ENCODE assay signal across 10 cellular contexts in genomic region chr19:15249912-15250634, GRCh38. TPM values are rescaled to one million over a fixed set of nuclear protein-coding genes. Genes with fewer than 3 reads are reported as not detected.
DNase-seq lines count a peak whose midpoint lies in the region; ATAC-seq and TF ChIP-seq lines count a peak whose summit lies in the region.
"Had no signal": no experiment of that assay in that cellular context is flagged by ENCODE, and none has a peak within 500 bp of the region (broad histone marks: within the 10 kb centered on the region; RNA-seq: fewer than 3 reads in every experiment).

No MANE protein-coding gene starts in this region.

- TF ChIP-seq POLR2A in prostate gland (IDR thresholded peaks at IDR 0.05) = no peak

- H3K27ac ChIP-seq in prostate gland = peak overlapping the region; percentile 73 to 80
- no peak overlapping the region for H3K27ac ChIP-seq in Karpas-422 (ENCODE audit: low read length)

- TF ChIP-seq CTCF in AG10803 (conservative IDR thresholded peaks at IDR 0.05; ENCODE audit: low read length) (no peak), prostate gland (IDR thresholded peaks at IDR 0.05) (no peak)

- peaks cover 47 to 57% of the 10 kb centered on the region in 2 donors for H3K36me3 Mint-ChIP-seq in stimulated activated naive B cell treated with anti-CD40 and anti-IgM and Interleukin-4, amounts not matched to agents 10 μg/mL and 1 μg/mL and 100 μg/mL, for 72 hours

- no peak overlapping the region for H3K4me2 ChIP-seq in Karpas-422 (ENCODE audit: low read depth, low read length, poor library complexity, severe bottlenecking)

- H3K9me2 ChIP-seq in Karpas-422 (replicated peaks; ENCODE audit: insufficient read depth, low read length) = no peaks in the 10 kb centered on the region

- DNase-seq in AG10803 (ENCODE audit: low read depth) = peak; percentile 94
- DNase-seq in adipocyte (ENCODE audit: low read depth) = peak; percentile 92
- DNase-seq in glomerular visceral epithelial cell (ENCODE audit: extremely low spot score) = peak; percentile 46
- DNase-seq in prostate gland (ENCODE audit: low spot score) = no peak
- no peak for DNase-seq in Karpas-422
- no peak for DNase-seq in effector CD8-positive, alpha-beta T cell (lab: John Stamatoyannopoulos, UW)
- DNase-seq in stimulated activated naive B cell treated with anti-CD40 and anti-IgM and Interleukin-4, amounts not matched to agents 10 μg/mL and 1 μg/mL and 100 μg/mL, for 72 hours = no peak

- intact Hi-C loops in prostate gland (cut with DNase I) = loop anchor here (5.0 kb wide), 1 partner anchor 82 kb away; the partner anchor contains the start of gene BRD4

- ATAC-seq in GM21529 (IDR thresholded peaks at IDR 0.05; ENCODE audit: unreplicated experiment) = no peak
- ATAC-seq in stimulated activated naive B cell treated with anti-CD40 and anti-IgM and Interleukin-4, amounts not matched to agents 10 μg/mL and 1 μg/mL and 100 μg/mL, for 72 hours (replicated peaks) = no peak

- peaks cover 27 to 35% of the 10 kb centered on the region in 2 donors for H3K4me1 Mint-ChIP-seq in stimulated activated naive B cell treated with anti-CD40 and anti-IgM and Interleukin-4, amounts not matched to agents 10 μg/mL and 1 μg/mL and 100 μg/mL, for 72 hours

- no peak overlapping the region for H2AFZ ChIP-seq in Karpas-422 (ENCODE audit: low read length)

- H3K27me3 ChIP-seq in adipocyte (replicated peaks; ENCODE audit: control insufficient read depth, insufficient read depth, low read length) (no peaks in the 10 kb centered on the region), prostate gland (replicated peaks; ENCODE audit: insufficient read depth) (no peaks in the 10 kb centered on the region), Karpas-422 (ENCODE audit: low read length) (no peaks in the 10 kb centered on the region)

- H3K9me3 Mint-ChIP-seq in stimulated activated naive B cell treated with anti-CD40 and anti-IgM and Interleukin-4, amounts not matched to agents 10 μg/mL and 1 μg/mL and 100 μg/mL, for 72 hours = no peaks in the 10 kb centered on the region
- H3K9me3 Mint-ChIP-seq: memory B cell had no signal

- no peaks in the 10 kb centered on the region for H3K9me3 ChIP-seq in adipocyte (ENCODE audit: control insufficient read depth, low read length)
- H3K9me3 ChIP-seq in prostate gland = no peaks in the 10 kb centered on the region
- H3K9me3 ChIP-seq in Karpas-422 (ENCODE audit: low read length) = no peaks in the 10 kb centered on the region

- H3K4me1 ChIP-seq in adipocyte (ENCODE audit: control insufficient read depth, insufficient read depth, low read length) = peaks cover 62% of the 10 kb centered on the region
- peaks cover 29% of the 10 kb centered on the region for H3K4me1 ChIP-seq in prostate gland (replicated peaks)
- no peaks in the 10 kb centered on the region for H3K4me1 ChIP-seq in Karpas-422 (ENCODE audit: low read length)

- peaks cover 28% of the 10 kb centered on the region; the same call in 1 of the 2 replicates for H3K79me2 ChIP-seq in Karpas-422 (ENCODE audit: low read length)

- H3K4me3 ChIP-seq in AG10803 (ENCODE audit: low read length) = peak overlapping the region; percentile 40
- peak overlapping the region; percentile 60 for H3K4me3 ChIP-seq in adipocyte (ENCODE audit: low read length)
- no peak overlapping the region for H3K4me3 ChIP-seq in prostate gland
- no peak overlapping the region for H3K4me3 ChIP-seq in Karpas-422 (ENCODE audit: low read length)

- H3K27me3 Mint-ChIP-seq in stimulated activated naive B cell treated with anti-CD40 and anti-IgM and Interleukin-4, amounts not matched to agents 10 μg/mL and 1 μg/mL and 100 μg/mL, for 72 hours = no peaks in the 10 kb centered on the region
- H3K27me3 Mint-ChIP-seq: memory B cell had no signal

- H3K4me3 Mint-ChIP-seq in stimulated activated naive B cell treated with anti-CD40 and anti-IgM and Interleukin-4, amounts not matched to agents 10 μg/mL and 1 μg/mL and 100 μg/mL, for 72 hours = no peak overlapping the region
- H3K4me3 Mint-ChIP-seq: memory B cell had no signal

- H4K20me1 ChIP-seq in Karpas-422 (ENCODE audit: insufficient read depth, low read depth, low read length) = peaks cover 25% of the 10 kb centered on the region; the same call in 1 of the 2 replicates

- H3K9ac ChIP-seq in adipocyte (ENCODE audit: low read length) (peak overlapping the region; percentile 84), Karpas-422 (ENCODE audit: low read length) (no peak overlapping the region)

- 28% methylated on average over 15 of the region's 15 CpGs for WGBS in prostate gland

- H3K36me3 ChIP-seq in adipocyte (ENCODE audit: control insufficient read depth, insufficient read depth, low read length, severe bottlenecking) (peaks cover 47% of the 10 kb centered on the region), prostate gland (peaks cover 8 to 15% of the 10 kb centered on the region in 2 donors), Karpas-422 (ENCODE audit: insufficient read depth, low read length) (peaks cover 30% of the 10 kb centered on the region)

- no peak overlapping the region for H3K27ac Mint-ChIP-seq in stimulated activated naive B cell treated with anti-CD40 and anti-IgM and Interleukin-4, amounts not matched to agents 10 μg/mL and 1 μg/mL and 100 μg/mL, for 72 hours
- H3K27ac Mint-ChIP-seq: memory B cell had no signal

RNA-seq across cellular contexts. Expression of gene EPHX3, which starts 17.8 kb away (rescaled TPM):
- 1 to 10 TPM; 1.4 to 1.6 TPM for total RNA-seq in prostate gland
- total RNA-seq in Karpas-422 (2014; rRNA removed; shearing (Covaris generic); ENCODE audit: low replicate concordance) = 0.11 and 1.6 TPM in 2 replicates

RNA-seq across cellular contexts. Expression of gene NOTCH3, which starts 49.3 kb away (rescaled TPM):
- 10 to 100 TPM; 31.8 to 48.0 TPM for total RNA-seq in prostate gland
- 0.45 and 3.2 TPM in 2 replicates for total RNA-seq in Karpas-422 (2014; rRNA removed; shearing (Covaris generic); ENCODE audit: low replicate concordance)
- total RNA-seq: activated CD8-positive, alpha-beta memory T cell treated with anti-CD3 and anti-CD28 coated beads for 36 hours had no signal

Comparison
In these comparisons a context has a peak if more than half of its experiments do, and no peak if none do; other contexts are left out.
1. DNase-seq: peak in AG10803 (single experiment), adipocyte (single experiment) and glomerular visceral epithelial cell (single experiment); none in prostate gland (single experiment), Karpas-422 (single experiment), effector CD8-positive, alpha-beta T cell (single experiment) and stimulated activated naive B cell treated with anti-CD40 and anti-IgM and Interleukin-4, amounts not matched to agents 10 μg/mL and 1 μg/mL and 100 μg/mL, for 72 hours (single experiment).
2. H3K4me3 ChIP-seq: peak in AG10803 (single experiment) and adipocyte (single experiment); none in prostate gland (0 of 2) and Karpas-422 (single experiment).